ENCODE assay signal across 22 cellular contexts in the genomic region with DNA sequence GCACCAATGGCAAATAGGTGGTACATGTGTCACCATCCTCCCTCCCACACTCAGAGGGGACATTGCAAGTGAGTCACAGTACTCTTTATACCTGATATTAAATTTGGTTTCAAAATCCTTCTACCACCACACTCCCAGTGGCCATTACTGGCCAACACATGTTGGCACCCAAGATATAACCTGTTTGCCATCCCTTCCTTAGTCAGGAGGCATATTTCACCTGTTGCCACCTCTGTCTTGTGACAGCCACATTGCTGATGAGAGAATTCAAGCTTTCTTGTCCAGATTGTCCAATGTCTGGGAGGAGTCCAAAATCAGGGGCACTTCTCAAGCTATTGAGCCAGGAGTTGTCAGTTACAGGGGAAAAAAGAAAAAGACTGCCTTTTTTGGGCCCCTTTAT.
DNase-seq lines count a peak whose midpoint lies in the region; ATAC-seq, FAIRE-seq and TF ChIP-seq lines count a peak whose summit lies in the region.
"Had no signal": no experiment of that assay in that cellular context is flagged by ENCODE, and none has a peak within 500 bp of the region (broad histone marks: within the 10 kb centered on the region; RNA-seq: fewer than 3 reads in every experiment).

No MANE protein-coding gene starts in this region.

- H3K36me3 Mint-ChIP-seq in naive thymus-derived CD8-positive, alpha-beta T cell, result no peaks in the 10 kb centered on the region
- H3K36me3 Mint-ChIP-seq: CD4-positive, CD25-positive, alpha-beta regulatory T cell; CD8-positive, alpha-beta memory T cell had no signal

- H3K27ac ChIP-seq in HCT116 (ENCODE audit: low read depth, low read length) (no peak overlapping the region), HEK293 (ENCODE audit: extremely low read depth, low read depth, low read length) (no peak overlapping the region), H1 (ENCODE audit: low read depth, low read length) (no peak overlapping the region), thyroid gland (peak overlapping the region; percentile 57 to 75 (median 69))
- H3K27ac ChIP-seq: GM23248 had no signal

- peak overlapping the region; percentile 56; the same call in 1 of the 2 replicates for H2BK20ac ChIP-seq in H1 (ENCODE audit: low read length)

- no peak overlapping the region for H2BK5ac ChIP-seq in H1 (ENCODE audit: low read depth, low read length)

- no peak for DNase-seq in HCT116 (ENCODE audit: low read depth, low spot score)
- no peak for DNase-seq in H1 (ENCODE audit: low read depth in 1 of 2, low spot score in 2 of 2)
- DNase-seq in thyroid gland, result peak; percentile 30 to 56
- DNase-seq in RKO (ENCODE audit: low spot score), result no peak
- DNase-seq in naive thymus-derived CD8-positive, alpha-beta T cell, result no peak
- DNase-seq: ACHN; BE2C; C1 segment of cervical spinal cord; CD4-positive, CD25-positive, alpha-beta regulatory T cell; CD8-positive, alpha-beta memory T cell; COR-L47; DMS 273 treated with DMSO at 0.1 percent for 48 hours; DMS79; GDM1; GM23248; HCEC 1CT had no signal

- BruUV-seq in HCT116 (replicated peaks; lab: Mats Ljungman, UMichigan), result no TSS peak

- H3K23me2 ChIP-seq in H1 (ENCODE audit: low read depth, low read length), result no peaks in the 10 kb centered on the region

- H2AK5ac ChIP-seq in H1 (ENCODE audit: low read depth, low read length), result no peak overlapping the region

- H3K4me3 ChIP-seq in HCT116 (replicated peaks in 1 of 2; ENCODE audit: low read depth in 1 of 2, low read length in 2 of 2) (no peak overlapping the region), HEK293 (ENCODE audit: low read depth, low read length) (no peak overlapping the region), H1 (ENCODE audit: extremely low read depth in 1 of 4, insufficient read depth in 2 of 4, low read depth in 3 of 4, low read length in 4 of 4) (no peak overlapping the region), thyroid gland (replicated peaks in 1 of 3) (no peak overlapping the region)
- H3K4me3 ChIP-seq: GM23248 had no signal

- intact Hi-C loops in HCT116 (cut with micrococcal nuclease), result no loop called here
- intact Hi-C loops in thyroid gland (cut with DNase I), result no loop called here

- no peaks in the 10 kb centered on the region for H3K9me3 ChIP-seq in HCT116 (ENCODE audit: control insufficient read depth in 1 of 2, insufficient read depth in 1 of 2, low read depth in 1 of 2, low read length in 2 of 2)
- no peaks in the 10 kb centered on the region for H3K9me3 ChIP-seq in HEK293 (ENCODE audit: control insufficient read depth, insufficient read depth, low read depth, low read length)
- no peaks in the 10 kb centered on the region for H3K9me3 ChIP-seq in H1 (ENCODE audit: insufficient read depth in 2 of 2, low read depth in 1 of 2, low read length in 1 of 2)
- H3K9me3 ChIP-seq in thyroid gland, result no peaks in the 10 kb centered on the region
- H3K9me3 ChIP-seq: BE2C had no signal

- no peak overlapping the region for H2BK120ac ChIP-seq in H1 (replicated peaks; ENCODE audit: low read depth, low read length)

- POLR2A ChIA-PET in HCT116 (lab: Charles Lee), result no interaction called here
- POLR2A ChIA-PET in HEK293 (lab: Yijun Ruan, JAX), result no interaction called here
- POLR2A ChIA-PET in H1 (lab: Charles Lee; ENCODE audit: partially characterized antibody), result no interaction called here
- POLR2A ChIA-PET in naive thymus-derived CD8-positive, alpha-beta T cell (lab: Charles Lee), result no interaction called here

- H3K27me3 ChIP-seq in HCT116 (ENCODE audit: insufficient read depth, low read length) (peaks cover 42% of the 10 kb centered on the region), H1 (replicated peaks in 1 of 4; ENCODE audit: control insufficient read depth in 3 of 4, extremely low read depth in 1 of 4, insufficient read depth in 3 of 4, low read length in 3 of 4) (no peaks in the 10 kb centered on the region), thyroid gland (no peaks in the 10 kb centered on the region)
- H3K27me3 ChIP-seq: BE2C had no signal

- H3K4ac ChIP-seq in H1 (replicated peaks; ENCODE audit: insufficient read length, low read depth, low read length), result no peak overlapping the region

- CTCF ChIA-PET in HCT116 (lab: Charles Lee), result no interaction called here
- CTCF ChIA-PET in HEK293 (lab: Yijun Ruan, JAX), result no interaction called here
- CTCF ChIA-PET in H1 (lab: Charles Lee; ENCODE audit: partially characterized antibody), result interaction anchor here (1.2 to 13.7 kb wide), 2 partner anchors 16 to 103 kb away, joined by 3 to 192 read pairs; no protein-coding TSS in a partner anchor

- no peaks in the 10 kb centered on the region for H4K20me1 ChIP-seq in HCT116 (ENCODE audit: insufficient read depth)
- H4K20me1 ChIP-seq in H1 (replicated peaks in 1 of 2; ENCODE audit: control insufficient read depth in 1 of 2, insufficient read depth in 2 of 2, low read length in 2 of 2), result no peaks in the 10 kb centered on the region

- no peak overlapping the region for H3K27ac Mint-ChIP-seq in naive thymus-derived CD8-positive, alpha-beta T cell
- H3K27ac Mint-ChIP-seq: CD4-positive, CD25-positive, alpha-beta regulatory T cell; CD8-positive, alpha-beta memory T cell had no signal

- H2AFZ ChIP-seq in HCT116 (ENCODE audit: low read depth, low read length, poor library complexity, severe bottlenecking) (no peak overlapping the region), H1 (ENCODE audit: low read length) (no peak overlapping the region)
- H2AFZ ChIP-seq: GM23248 had no signal

- RAD21 ChIA-PET in HCT116 (lab: Charles Lee; ENCODE audit: low non-redundant PET in 1 of 2, low total read pairs in 2 of 2, uncharacterized antibody in 2 of 2, unreplicated experiment in 2 of 2), result no interaction called here

- H3K9ac ChIP-seq in HCT116 (ENCODE audit: low read length), result no peak overlapping the region
- H3K9ac ChIP-seq in H1 (replicated peaks in 1 of 4; ENCODE audit: extremely low read depth in 1 of 4, low read depth in 3 of 4, low read length in 3 of 4), result no peak overlapping the region
- H3K9ac ChIP-seq: GM23248 had no signal

- TF ChIP-seq EP300 in H1 (IDR thresholded peaks at IDR 0.05; ENCODE audit: borderline replicate concordance in 1 of 2, low read depth in 2 of 2, low read length in 2 of 2), result no peak

- no peak for TF ChIP-seq POLR2A in HCT116 (IDR thresholded peaks at IDR 0.05; ENCODE audit: borderline replicate concordance, extremely low read depth, insufficient read depth, insufficient read length)
- TF ChIP-seq POLR2A in H1 (IDR thresholded peaks at IDR 0.05; ENCODE audit: control extremely low read depth in 1 of 2, low read depth in 2 of 2, low read length in 2 of 2), result no peak
- TF ChIP-seq POLR2A in thyroid gland (IDR thresholded peaks at IDR 0.05), result no peak

- no peak overlapping the region for H3K14ac ChIP-seq in H1 (ENCODE audit: insufficient read length)

- H3K4me2 ChIP-seq in HCT116 (ENCODE audit: low read length) (no peak overlapping the region), H1 (ENCODE audit: insufficient read depth in 1 of 2, low read depth in 2 of 2, low read length in 2 of 2) (no peak overlapping the region)

- no peak overlapping the region for H3K4me3 Mint-ChIP-seq in naive thymus-derived CD8-positive, alpha-beta T cell
- H3K4me3 Mint-ChIP-seq: CD4-positive, CD25-positive, alpha-beta regulatory T cell; CD8-positive, alpha-beta memory T cell had no signal

- H3K79me1 ChIP-seq in H1 (ENCODE audit: low read depth, low read length), result no peaks in the 10 kb centered on the region

- no peak overlapping the region for H4K91ac ChIP-seq in H1 (replicated peaks; ENCODE audit: insufficient read length, low read length)

- H3K79me2 ChIP-seq in HCT116 (ENCODE audit: insufficient read depth, low read length) (no peaks in the 10 kb centered on the region), H1 (ENCODE audit: control insufficient read depth in 1 of 2, insufficient read depth in 2 of 2, low read length in 2 of 2) (no peaks in the 10 kb centered on the region)

- no peak overlapping the region for H4K8ac ChIP-seq in H1 (ENCODE audit: extremely low read depth, insufficient read depth, low read length)

- no peak overlapping the region for H3K18ac ChIP-seq in H1 (ENCODE audit: extremely low read depth, low read length)

- no peak overlapping the region for H2BK15ac ChIP-seq in H1 (ENCODE audit: low read length)

- no peak overlapping the region for H2BK12ac ChIP-seq in H1 (ENCODE audit: low read depth, low read length)

- no peak for TF ChIP-seq RAD21 in HCT116 (IDR thresholded peaks at IDR 0.05; ENCODE audit: low read depth)
- no peak for TF ChIP-seq RAD21 in H1 (IDR thresholded peaks at IDR 0.05 in 1 of 2, conservative IDR thresholded peaks at IDR 0.05 in 1 of 2; ENCODE audit: low read depth in 2 of 2, low read length in 2 of 2)

- no peaks in the 10 kb centered on the region for H3K9me2 ChIP-seq in HCT116 (ENCODE audit: insufficient read depth)

- H3K36me3 ChIP-seq in HCT116 (ENCODE audit: control insufficient read depth in 1 of 2, insufficient read depth in 2 of 2, low read length in 2 of 2), result no peaks in the 10 kb centered on the region
- no peaks in the 10 kb centered on the region for H3K36me3 ChIP-seq in HEK293 (ENCODE audit: control insufficient read depth in 2 of 2, insufficient read depth in 1 of 2, low read length in 2 of 2)
- H3K36me3 ChIP-seq in H1 (ENCODE audit: control insufficient read depth in 2 of 4, insufficient read depth in 4 of 4, low read length in 3 of 4), result no peaks in the 10 kb centered on the region
- no peaks in the 10 kb centered on the region for H3K36me3 ChIP-seq in thyroid gland
- H3K36me3 ChIP-seq: BE2C had no signal

- TF ChIP-seq CTCF in HCT116 (IDR thresholded peaks at IDR 0.05 in 2 of 3, conservative IDR thresholded peaks at IDR 0.05 in 1 of 3; ENCODE audit: borderline replicate concordance in 1 of 3, insufficient read depth in 1 of 3, low read depth in 2 of 3, low read length in 2 of 3) (no peak), HEK293 (tag by site-specific recombination; IDR thresholded peaks at IDR 0.05) (no peak), H1 (IDR thresholded peaks at IDR 0.05; ENCODE audit: control extremely low read depth in 1 of 3, insufficient read depth in 1 of 3, low read depth in 1 of 3, low read length in 3 of 3) (peak in 1 of 3 experiments; percentile 8; a peak in 1 of 4 replicates), thyroid gland (IDR thresholded peaks at IDR 0.05) (peak in 2 of 6 experiments; percentile 15)

- H4K5ac ChIP-seq in H1 (ENCODE audit: insufficient read length, low read depth, low read length), result no peak overlapping the region

- H3K23ac ChIP-seq in H1 (ENCODE audit: insufficient read length), result no peak overlapping the region

- H3K27me3 Mint-ChIP-seq in naive thymus-derived CD8-positive, alpha-beta T cell, result peaks cover 0 to 8% (median 0%) of the 10 kb centered on the region in 5 donors

- no peaks in the 10 kb centered on the region for H3K4me1 Mint-ChIP-seq in naive thymus-derived CD8-positive, alpha-beta T cell
- H3K4me1 Mint-ChIP-seq: CD4-positive, CD25-positive, alpha-beta regulatory T cell; CD8-positive, alpha-beta memory T cell had no signal

- FAIRE-seq in H1 (lab: Jason Lieb, UNC), result no peak
- FAIRE-seq: A204.1, GM12892, GM18507, H54 had no signal

- no peaks in the 10 kb centered on the region for H3K4me1 ChIP-seq in HCT116 (ENCODE audit: control insufficient read depth in 1 of 2, insufficient read depth in 2 of 2, low read length in 2 of 2)
- H3K4me1 ChIP-seq in HEK293 (ENCODE audit: control insufficient read depth, insufficient read depth, low read length), result no peaks in the 10 kb centered on the region
- H3K4me1 ChIP-seq in H1 (replicated peaks in 1 of 4; ENCODE audit: control insufficient read depth in 3 of 4, insufficient read depth in 4 of 4, low read length in 3 of 4), result peaks cover 0 to 8% (median 6%) of the 10 kb centered on the region in 4 experiments; a peak in 3 of 7 replicates
- H3K4me1 ChIP-seq in thyroid gland, result peaks cover 29 to 32% of the 10 kb centered on the region in 2 donors
- H3K4me1 ChIP-seq: BE2C had no signal

- ATAC-seq in HCT116 (0 out of 2 replicates have a peak, but pooled peaks have one; percentile 34), HG02870 (IDR thresholded peaks at IDR 0.05; ENCODE audit: unreplicated experiment) (no peak)
- no peak for ATAC-seq in naive thymus-derived CD8-positive, alpha-beta T cell

- H3K9me3 Mint-ChIP-seq in naive thymus-derived CD8-positive, alpha-beta T cell, result no peaks in the 10 kb centered on the region
- H3K9me3 Mint-ChIP-seq: CD8-positive, alpha-beta memory T cell had no signal

- H3K56ac ChIP-seq in H1 (replicated peaks; ENCODE audit: insufficient read length, low read depth, low read length), result no peak overlapping the region

Comparison
In these comparisons a context has a peak if more than half of its experiments do, and no peak if none do; other contexts are left out.
1. DNase-seq: peak in thyroid gland (2 of 2); none in HCT116 (single experiment), H1 (0 of 2), RKO (single experiment) and naive thymus-derived CD8-positive, alpha-beta T cell (0 of 10).
2. H3K27ac ChIP-seq: peak in thyroid gland (3 of 3); none in HCT116 (single experiment), HEK293 (single experiment) and H1 (single experiment).